ENCODE assay signal across 10 cellular contexts in the genomic region with DNA sequence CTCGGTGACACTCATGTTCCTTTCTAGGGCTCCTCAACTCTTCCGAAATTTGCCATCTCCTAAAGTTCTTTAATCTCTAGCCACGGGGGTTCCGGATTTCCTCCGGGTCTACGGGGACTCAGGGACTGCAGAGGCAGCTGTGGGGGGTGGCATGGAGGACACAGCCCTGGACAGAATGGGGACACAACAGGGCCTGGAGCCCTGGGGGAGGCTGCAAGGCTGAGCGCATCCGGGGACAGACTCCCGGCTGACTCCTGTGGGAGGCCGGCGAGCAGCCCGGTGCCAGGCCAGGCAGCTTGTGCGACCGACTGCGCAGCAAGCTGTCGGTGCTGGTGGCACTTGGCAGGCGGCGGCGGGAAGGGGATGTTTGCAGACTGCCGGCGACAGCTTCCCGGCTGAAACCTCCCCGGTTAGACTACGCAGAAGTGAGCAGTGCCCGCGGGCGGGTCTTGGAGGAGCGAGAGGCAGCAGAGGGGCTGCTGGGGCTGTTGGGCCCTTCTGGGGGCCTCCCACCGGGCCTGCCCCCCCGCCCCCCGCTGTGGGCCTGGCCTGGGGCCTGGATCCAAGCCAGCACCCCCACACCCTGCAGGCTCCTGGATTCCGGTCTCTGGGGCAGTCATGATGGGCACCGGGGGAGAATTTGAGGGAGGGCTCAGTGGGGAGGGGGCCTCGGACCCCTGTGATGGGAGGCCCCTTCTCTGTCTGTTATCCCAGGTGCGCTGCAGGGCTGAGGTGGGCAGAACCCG. TPM values are rescaled to one million over a fixed set of nuclear protein-coding genes. Genes with fewer than 3 reads are reported as not detected.
A peak's percentile ranks its signal among the peaks of the same experiment; 100 is the strongest.
DNase-seq lines count a peak whose midpoint lies in the region; ATAC-seq and TF ChIP-seq lines count a peak whose summit lies in the region.
"Had no signal": no experiment of that assay in that cellular context is flagged by ENCODE, and none has a peak within 500 bp of the region (broad histone marks: within the 10 kb centered on the region; RNA-seq: fewer than 3 reads in every experiment).

No MANE protein-coding gene starts in this region.

- H3K27me3 Mint-ChIP-seq in CD8-positive, alpha-beta T cell (ENCODE audit: low read depth) = no peaks in the 10 kb centered on the region
- no peaks in the 10 kb centered on the region for H3K27me3 Mint-ChIP-seq in activated naive CD8-positive, alpha-beta T cell

- H3K36me3 Mint-ChIP-seq in CD8-positive, alpha-beta T cell = no peaks in the 10 kb centered on the region
- H3K36me3 Mint-ChIP-seq in activated naive CD8-positive, alpha-beta T cell = no peaks in the 10 kb centered on the region

- no peak for TF ChIP-seq CTCF in CD8-positive, alpha-beta T cell (IDR thresholded peaks at IDR 0.05)

- H3K27me3 ChIP-seq in CD8-positive, alpha-beta T cell (ENCODE audit: insufficient read depth, low read length) = no peaks in the 10 kb centered on the region
- H3K27me3 ChIP-seq: vagina had no signal

- no peak overlapping the region for H3K27ac Mint-ChIP-seq in CD8-positive, alpha-beta T cell
- no peak overlapping the region for H3K27ac Mint-ChIP-seq in activated naive CD8-positive, alpha-beta T cell
- H3K27ac Mint-ChIP-seq: T-helper 1 cell treated with Interleukin-12 subunit alpha and Interleukin-12 subunit beta and Interleukin-4 antibody, amounts not matched to agents 30 μg/mL and 1 μg/mL, for 36 hours had no signal

- H3K4me1 ChIP-seq in CD8-positive, alpha-beta T cell (ENCODE audit: insufficient read depth, low read length) = peaks cover 27% of the 10 kb centered on the region

- peak overlapping the region; percentile 66 for H3K4me3 Mint-ChIP-seq in CD8-positive, alpha-beta T cell
- peak overlapping the region; percentile 64 for H3K4me3 Mint-ChIP-seq in activated naive CD8-positive, alpha-beta T cell
- H3K4me3 Mint-ChIP-seq: T-helper 1 cell treated with Interleukin-12 subunit alpha and Interleukin-12 subunit beta and Interleukin-4 antibody, amounts not matched to agents 30 μg/mL and 1 μg/mL, for 36 hours had no signal

- intact Hi-C loops in CD8-positive, alpha-beta T cell (cut with DNase I, micrococcal nuclease) = loop anchor here (1.0 to 5.0 kb wide), 2 partner anchors 117 to 128 kb away; a partner anchor contains a TSS

- no peaks in the 10 kb centered on the region for H3K9me3 ChIP-seq in CD8-positive, alpha-beta T cell (ENCODE audit: low read length)
- H3K9me3 ChIP-seq: vagina had no signal

- no peak overlapping the region for H3K27ac ChIP-seq in CD8-positive, alpha-beta T cell (ENCODE audit: low read depth, low read length)
- H3K27ac ChIP-seq: vagina had no signal

- POLR2A ChIA-PET in CD8-positive, alpha-beta T cell (lab: Charles Lee) = no interaction called here

- DNase-seq in CD8-positive, alpha-beta T cell = peak in 6 of 7 experiments; percentile 10 to 67 (median 34)
- DNase-seq in NCI-H2029 treated with DMSO at 0.1 percent for 48 hours (lab: John Stamatoyannopoulos, UW) (peak; percentile 1), occipital lobe (lab: John Stamatoyannopoulos, UW) (peak; percentile 28), RKO (ENCODE audit: low spot score) (no peak)

- CTCF ChIA-PET in CD8-positive, alpha-beta T cell (lab: Charles Lee) = interaction anchor here (1.7 kb wide), 1 partner anchor 133 kb away, joined by 4 read pairs; no protein-coding TSS in a partner anchor

- peak overlapping the region; percentile 55 for H3K4me3 ChIP-seq in CD8-positive, alpha-beta T cell (ENCODE audit: low read depth, low read length)

- H3K4me1 Mint-ChIP-seq in CD8-positive, alpha-beta T cell (ENCODE audit: low read depth) = peaks cover 11% of the 10 kb centered on the region
- H3K4me1 Mint-ChIP-seq in activated naive CD8-positive, alpha-beta T cell (ENCODE audit: low read depth) = peaks cover 9% of the 10 kb centered on the region

- ATAC-seq in CD8-positive, alpha-beta T cell = peak; percentile 44
- ATAC-seq in HG03097 (IDR thresholded peaks at IDR 0.05; ENCODE audit: low FRiP score, unreplicated experiment) (no peak), GM18498 (IDR thresholded peaks at IDR 0.05; ENCODE audit: unreplicated experiment) (no peak), GM18861 (IDR thresholded peaks at IDR 0.05; ENCODE audit: unreplicated experiment) (no peak)

- H3K9me3 Mint-ChIP-seq in CD8-positive, alpha-beta T cell = no peaks in the 10 kb centered on the region
- no peaks in the 10 kb centered on the region for H3K9me3 Mint-ChIP-seq in activated naive CD8-positive, alpha-beta T cell (ENCODE audit: low read depth)
- H3K9me3 Mint-ChIP-seq: T-helper 1 cell treated with Interleukin-12 subunit alpha and Interleukin-12 subunit beta and Interleukin-4 antibody, amounts not matched to agents 30 μg/mL and 1 μg/mL, for 36 hours had no signal

- no peaks in the 10 kb centered on the region for H3K36me3 ChIP-seq in CD8-positive, alpha-beta T cell (ENCODE audit: insufficient read depth, low read length)
- H3K36me3 ChIP-seq: vagina had no signal

RNA-seq across cellular contexts. Expression of a gene that starts 28.7 kb away (rescaled TPM):
- total RNA-seq in CD8-positive, alpha-beta T cell = 10 to 100 TPM; 18.5 to 22.0 TPM
- total RNA-seq in occipital lobe = 32.8 TPM
